Comparison of ENCODE assay signal across 8 cellular contexts in genomic region chrX:154748712-154749339, GRCh38. TPM values are rescaled to one million over a fixed set of nuclear protein-coding genes. Genes with fewer than 3 reads are reported as not detected.
DNase-seq lines count a peak whose midpoint lies in the region; ATAC-seq, FAIRE-seq and TF ChIP-seq lines count a peak whose summit lies in the region.

No MANE protein-coding gene starts in this region.

- H3K4me1 Mint-ChIP-seq in stimulated activated naive CD8-positive, alpha-beta T cell treated with anti-CD3 and anti-CD28 coated beads, Interleukin-15, Interleukin-2, amounts not matched to agents 100 ng/mL and 50 ng/mL, for 24 hours (ENCODE audit: low read depth) = peaks cover 24% of the 10 kb centered on the region

- H3K36me3 ChIP-seq in bronchial epithelial cell (ENCODE audit: control insufficient read depth, insufficient read depth, low read length) (no peaks in the 10 kb centered on the region), keratinocyte (ENCODE audit: control insufficient read depth in 2 of 2, extremely low read depth in 1 of 2, insufficient read depth in 2 of 2, low read length in 2 of 2) (no peaks in the 10 kb centered on the region)

- no peaks in the 10 kb centered on the region for H3K9me3 Mint-ChIP-seq in stimulated activated naive CD8-positive, alpha-beta T cell treated with anti-CD3 and anti-CD28 coated beads, Interleukin-15, Interleukin-2, amounts not matched to agents 100 ng/mL and 50 ng/mL, for 24 hours

- H3K27me3 ChIP-seq in bronchial epithelial cell (ENCODE audit: control insufficient read depth, insufficient read depth, low read length) (peaks cover 6% of the 10 kb centered on the region), keratinocyte (ENCODE audit: control insufficient read depth, extremely low read depth, insufficient read depth, low read length) (peaks cover 21% of the 10 kb centered on the region)

- H3K27me3 Mint-ChIP-seq in stimulated activated naive CD8-positive, alpha-beta T cell treated with anti-CD3 and anti-CD28 coated beads, Interleukin-15, Interleukin-2, amounts not matched to agents 100 ng/mL and 50 ng/mL, for 24 hours = no peaks in the 10 kb centered on the region

- no peaks in the 10 kb centered on the region for H4K20me1 ChIP-seq in keratinocyte (ENCODE audit: control insufficient read depth, extremely low read depth, insufficient read depth, low read length)

- H2AFZ ChIP-seq in keratinocyte (ENCODE audit: control insufficient read depth, low read length) = no peak overlapping the region

- peak; percentile 46 for ATAC-seq in GM19372 (IDR thresholded peaks at IDR 0.05; ENCODE audit: low read depth, unreplicated experiment)
- ATAC-seq in HG02981 (IDR thresholded peaks at IDR 0.05; ENCODE audit: unreplicated experiment) = no peak

- H3K36me3 Mint-ChIP-seq in stimulated activated naive CD8-positive, alpha-beta T cell treated with anti-CD3 and anti-CD28 coated beads, Interleukin-15, Interleukin-2, amounts not matched to agents 100 ng/mL and 50 ng/mL, for 24 hours (ENCODE audit: low read depth) = peaks cover 4% of the 10 kb centered on the region

- H3K4me3 ChIP-seq in bronchial epithelial cell (ENCODE audit: low read depth, low read length) = no peak overlapping the region
- H3K4me3 ChIP-seq in keratinocyte (ENCODE audit: control insufficient read depth in 2 of 3, extremely low read depth in 1 of 3, insufficient read depth in 2 of 3, low read depth in 1 of 3, low read length in 3 of 3) = no peak overlapping the region

- no peaks in the 10 kb centered on the region for H3K9me1 ChIP-seq in keratinocyte (ENCODE audit: control insufficient read depth, extremely low read depth, insufficient read depth, low read length)

- no peak for DNase-seq in D721Med (ENCODE audit: insufficient read length, low spot score)
- DNase-seq in MV-4-11 (lab: John Stamatoyannopoulos, UW) = peak; percentile 58
- DNase-seq in T-helper 1 cell = peak in 3 of 5 donors; percentile 13 to 70 (median 44)
- DNase-seq in bronchial epithelial cell (ENCODE audit: low read depth) = no peak
- DNase-seq in keratinocyte (ENCODE audit: low read depth, low spot score) = no peak

- dilution Hi-C loops in keratinocyte (cut with MboI; ENCODE audit: extremely low pct_ligation_motif_present, low sequenced_read_pairs) = no loop called here

- peak overlapping the region; percentile 47 for H3K4me3 Mint-ChIP-seq in stimulated activated naive CD8-positive, alpha-beta T cell treated with anti-CD3 and anti-CD28 coated beads, Interleukin-15, Interleukin-2, amounts not matched to agents 100 ng/mL and 50 ng/mL, for 24 hours

- FAIRE-seq in D721Med (lab: Jason Lieb, UNC) (no peak), bronchial epithelial cell (lab: Jason Lieb, UNC) (no peak), keratinocyte (lab: Jason Lieb, UNC) (peak; percentile 68)

- H3K4me2 ChIP-seq in keratinocyte (ENCODE audit: control insufficient read depth, extremely low read depth, insufficient read depth, low read depth, low read length) = no peak overlapping the region

- H3K27ac ChIP-seq in keratinocyte (ENCODE audit: control insufficient read depth, insufficient read depth, low read length) = no peak overlapping the region

- H3K79me2 ChIP-seq in keratinocyte (ENCODE audit: control insufficient read depth, insufficient read depth, low read length) = no peaks in the 10 kb centered on the region

- H3K9ac ChIP-seq in keratinocyte (ENCODE audit: control insufficient read depth, extremely low read depth, insufficient read depth, low read length) = no peak overlapping the region

- peaks cover 3% of the 10 kb centered on the region for H3K4me1 ChIP-seq in keratinocyte (ENCODE audit: control insufficient read depth, extremely low read depth, insufficient read depth, low read length)

- TF ChIP-seq CTCF in D721Med (IDR thresholded peaks at IDR 0.05; ENCODE audit: insufficient read depth, missing control alignments) = peak; percentile 54
- TF ChIP-seq CTCF in bronchial epithelial cell (IDR thresholded peaks at IDR 0.05; ENCODE audit: insufficient read depth, low read length, severe bottlenecking) = peak; percentile 48
- peak; percentile 58 to 65 (median 63) for TF ChIP-seq CTCF in keratinocyte (optimal IDR thresholded peaks at IDR 0.05 in 1 of 3, IDR thresholded peaks at IDR 0.05 in 1 of 3, conservative IDR thresholded peaks at IDR 0.05 in 1 of 3; ENCODE audit: extremely low read depth in 1 of 3, insufficient read depth in 2 of 3, low read length in 3 of 3)

- H3K9me3 ChIP-seq in keratinocyte (ENCODE audit: control insufficient read depth, low read depth, low read length) = no peaks in the 10 kb centered on the region

- H3K27ac Mint-ChIP-seq in stimulated activated naive CD8-positive, alpha-beta T cell treated with anti-CD3 and anti-CD28 coated beads, Interleukin-15, Interleukin-2, amounts not matched to agents 100 ng/mL and 50 ng/mL, for 24 hours = no peak overlapping the region

RNA-seq across cellular contexts. Expression of gene GAB3, which starts 2.1 kb away (rescaled TPM):
- total RNA-seq in bronchial epithelial cell = under 0.01 and 0.13 TPM in 2 replicates
- polyA plus RNA-seq in keratinocyte = 0.10 to 0.33 TPM (median 0.18 TPM) in 3 replicates
- polyA plus RNA-seq in keratinocyte (2011; ENCODE audit: low read depth) = not detected
- 0.19 TPM in 2 replicates for polyA plus RNA-seq in keratinocyte (2011; cell fraction: cytosol; rRNA removed)
- 0.87 and 1.3 TPM in 2 replicates for polyA plus RNA-seq in keratinocyte (2011; cell fraction: nucleus; rRNA removed)
- 0.16 TPM in 1 of 2 replicates, not detected in the other for polyA plus RNA-seq in keratinocyte (2012; ENCODE audit: low replicate concordance)
- polyA minus RNA-seq in keratinocyte = 0.10 to 0.62 TPM (median 0.16 TPM) in 3 replicates
- not detected for polyA minus RNA-seq in keratinocyte (2011; cell fraction: cytosol; rRNA and poly(A)+ RNA removed)
- polyA minus RNA-seq in keratinocyte (2011; cell fraction: nucleus; rRNA and poly(A)+ RNA removed) = 0.11 and 1.5 TPM in 2 replicates

RNA-seq across cellular contexts. Expression of gene DKC1, which starts 13.8 kb away (rescaled TPM):
- total RNA-seq in bronchial epithelial cell = 62.1 and 91.1 TPM in 2 replicates
- 42.3 to 98.6 TPM (median 80.7 TPM) in 3 replicates for polyA plus RNA-seq in keratinocyte
- 163 TPM for polyA plus RNA-seq in keratinocyte (2011; ENCODE audit: low read depth)
- polyA plus RNA-seq in keratinocyte (2011; cell fraction: cytosol; rRNA removed) = 51.9 and 71.3 TPM in 2 replicates
- polyA plus RNA-seq in keratinocyte (2011; cell fraction: nucleus; rRNA removed) = 67.6 and 97.8 TPM in 2 replicates
- polyA plus RNA-seq in keratinocyte (2012; ENCODE audit: low replicate concordance) = 50.2 and 75.9 TPM in 2 replicates
- 38.2 to 79.0 TPM (median 40.9 TPM) in 3 replicates for polyA minus RNA-seq in keratinocyte
- polyA minus RNA-seq in keratinocyte (2011; cell fraction: cytosol; rRNA and poly(A)+ RNA removed) = 22.4 TPM
- polyA minus RNA-seq in keratinocyte (2011; cell fraction: nucleus; rRNA and poly(A)+ RNA removed) = 24.8 and 42.6 TPM in 2 replicates

RNA-seq across cellular contexts. Expression of gene MPP1, which starts 56.5 kb away (rescaled TPM):
- total RNA-seq in bronchial epithelial cell = 1.1 and 2.2 TPM in 2 replicates
- polyA plus RNA-seq in keratinocyte = 2.3 to 7.4 TPM (median 4.9 TPM) in 3 replicates
- 1.4 TPM for polyA plus RNA-seq in keratinocyte (2011; ENCODE audit: low read depth)
- 3.4 and 3.8 TPM in 2 replicates for polyA plus RNA-seq in keratinocyte (2011; cell fraction: cytosol; rRNA removed)
- polyA plus RNA-seq in keratinocyte (2011; cell fraction: nucleus; rRNA removed) = 3.3 and 3.5 TPM in 2 replicates
- 0.93 and 5.6 TPM in 2 replicates for polyA plus RNA-seq in keratinocyte (2012; ENCODE audit: low replicate concordance)
- 4.2 to 7.2 TPM (median 5.5 TPM) in 3 replicates for polyA minus RNA-seq in keratinocyte
- polyA minus RNA-seq in keratinocyte (2011; cell fraction: cytosol; rRNA and poly(A)+ RNA removed) = 4.0 TPM
- polyA minus RNA-seq in keratinocyte (2011; cell fraction: nucleus; rRNA and poly(A)+ RNA removed) = 1.2 and 2.2 TPM in 2 replicates

Comparison
In these comparisons a context has a peak if more than half of its experiments do, and no peak if none do; other contexts are left out.
1. DNase-seq: peak in MV-4-11 (single experiment) and T-helper 1 cell (3 of 5); none in D721Med (single experiment), bronchial epithelial cell (single experiment) and keratinocyte (single experiment).
2. Peak in every context shown above with its lines, with median percentiles within 50 percentile points of each other: CTCF ChIP-seq.